In genomic region chr5:142324871-142325676, GRCh38 we compare ENCODE assay signal across 8 cellular contexts. TPM values are rescaled to one million over a fixed set of nuclear protein-coding genes. Genes with fewer than 3 reads are reported as not detected.
DNase-seq lines count a peak whose midpoint lies in the region; ATAC-seq and TF ChIP-seq lines count a peak whose summit lies in the region.

Gene SPRY4, minus strand, starts transcription at chr5:142325021. Its CDS starts 9,913 bp downstream, at chr5:142315108.

- peaks cover 0 to 31% (median 9%) of the 10 kb centered on the region in 7 donors for H3K9me3 Mint-ChIP-seq in CD14-positive monocyte
- no peaks in the 10 kb centered on the region for H3K9me3 Mint-ChIP-seq in activated CD4-positive, alpha-beta memory T cell treated with anti-CD3 and anti-CD28 coated beads, Interleukin-2, amount 10 ng/mL, durations not matched to agents 7 days and 5 days

- peak within 1 kb of the TSS; percentile 67 to 87 for H3K4me3 Mint-ChIP-seq in CD14-positive monocyte
- H3K4me3 Mint-ChIP-seq in activated CD4-positive, alpha-beta memory T cell treated with anti-CD3 and anti-CD28 coated beads, Interleukin-2, amount 10 ng/mL, durations not matched to agents 7 days and 5 days = peak within 1 kb of the TSS; percentile 74

- H3K27me3 Mint-ChIP-seq in CD14-positive monocyte (ENCODE audit: low read depth in 3 of 3) = peaks cover 88 to 97% (median 94%) of the 10 kb centered on the region in 3 donors
- H3K27me3 Mint-ChIP-seq in activated CD4-positive, alpha-beta memory T cell treated with anti-CD3 and anti-CD28 coated beads, Interleukin-2, amount 10 ng/mL, durations not matched to agents 7 days and 5 days = peaks cover 34% of the 10 kb centered on the region

- H3K4me1 Mint-ChIP-seq in CD14-positive monocyte = peaks cover 43% of the 10 kb centered on the region
- peaks cover 30% of the 10 kb centered on the region for H3K4me1 Mint-ChIP-seq in activated CD4-positive, alpha-beta memory T cell treated with anti-CD3 and anti-CD28 coated beads, Interleukin-2, amount 10 ng/mL, durations not matched to agents 7 days and 5 days

- POLR2A ChIA-PET in activated CD4-positive, alpha-beta memory T cell treated with anti-CD3 and anti-CD28 coated beads, Interleukin-2, amount 10 ng/mL, durations not matched to agents 7 days and 5 days (lab: Charles Lee) = interaction anchor here (0.6 to 4.8 kb wide), 6 partner anchors 13 to 147 kb away, joined by 3 to 22 read pairs (median 3); no protein-coding TSS in a partner anchor

- TF ChIP-seq CTCF in CD14-positive monocyte (IDR thresholded peaks at IDR 0.05) = no peak
- TF ChIP-seq CTCF in lower leg skin (IDR thresholded peaks at IDR 0.05) = no peak

- TF ChIP-seq POLR2A in lower leg skin (IDR thresholded peaks at IDR 0.05) = no peak

- no peaks in the 10 kb centered on the region for H3K36me3 ChIP-seq in ectodermal cell (ENCODE audit: control insufficient read depth, insufficient read depth, low read length)

- peak within 1 kb of the TSS; percentile 58 for H3K27ac ChIP-seq in ectodermal cell (ENCODE audit: insufficient read depth, low read depth, low read length, poor library complexity, severe bottlenecking)

- H3K4me1 ChIP-seq in ectodermal cell (ENCODE audit: control insufficient read depth, insufficient read depth, low read length) = peaks cover 45% of the 10 kb centered on the region

- peak within 1 kb of the TSS in 2 of 7 donors; percentile 35 to 41 for H3K27ac Mint-ChIP-seq in CD14-positive monocyte
- peak within 1 kb of the TSS; percentile 59 for H3K27ac Mint-ChIP-seq in activated CD4-positive, alpha-beta memory T cell treated with anti-CD3 and anti-CD28 coated beads, Interleukin-2, amount 10 ng/mL, durations not matched to agents 7 days and 5 days

- peak within 1 kb of the TSS; percentile 45 for H3K4me3 ChIP-seq in ectodermal cell (ENCODE audit: insufficient read depth, low read depth, low read length)
- peak within 1 kb of the TSS; percentile 47 for H3K4me3 ChIP-seq in lower leg skin (ENCODE audit: low read depth, poor library complexity, severe bottlenecking)

- peaks cover 3 to 7% of the 10 kb centered on the region in 2 donors for H3K36me3 Mint-ChIP-seq in CD14-positive monocyte
- no peaks in the 10 kb centered on the region for H3K36me3 Mint-ChIP-seq in activated CD4-positive, alpha-beta memory T cell treated with anti-CD3 and anti-CD28 coated beads, Interleukin-2, amount 10 ng/mL, durations not matched to agents 7 days and 5 days (ENCODE audit: low read depth)

- peak; percentile 74 for ATAC-seq in GM19395 (IDR thresholded peaks at IDR 0.05; ENCODE audit: unreplicated experiment)
- ATAC-seq in HG03565 (IDR thresholded peaks at IDR 0.05; ENCODE audit: unreplicated experiment) = peak; percentile 69

- H3K27me3 ChIP-seq in ectodermal cell (ENCODE audit: control insufficient read depth, insufficient read depth, low read length, poor library complexity, severe bottlenecking) = peaks cover 80% of the 10 kb centered on the region

- 1% methylated on average over 52 of the region's 52 CpGs for WGBS in ectodermal cell, 2 experiments
- WGBS in lower leg skin, 2 donors = 0% methylated on average over 43 to 44 of the region's 52 CpGs

- DNase-seq in CD14-positive monocyte (ENCODE audit: low spot score) (peak; percentile 61), NCI-H748 treated with DMSO at 0.1 percent for 48 hours (lab: John Stamatoyannopoulos, UW) (peak; percentile 96), lower leg skin (ENCODE audit: low spot score in 2 of 2) (peak; percentile 90 to 98)
- DNase-seq in activated CD4-positive, alpha-beta memory T cell treated with anti-CD3 and anti-CD28 coated beads, Interleukin-2, amount 10 ng/mL, durations not matched to agents 7 days and 5 days = peak; percentile 86
- peak; percentile 78 to 83 for DNase-seq in stimulated activated CD4-positive, alpha-beta T cell treated with anti-CD3 and anti-CD28 coated beads, Interleukin-4, amount 100 ng/mL, for 4 hours

- intact Hi-C loops in CD14-positive monocyte (cut with micrococcal nuclease) (no loop called here), lower leg skin (cut with DNase I; ENCODE audit: low total_unique reads) (no loop called here)

- CTCF ChIA-PET in activated CD4-positive, alpha-beta memory T cell treated with anti-CD3 and anti-CD28 coated beads, Interleukin-2, amount 10 ng/mL, durations not matched to agents 7 days and 5 days (lab: Charles Lee) = interaction anchor here (0.7 to 1.3 kb wide), 11 partner anchors 9 to 356 kb away, joined by 3 to 7 read pairs (median 4); partner anchors contain the start of gene RNF14

- H3K9me3 ChIP-seq in ectodermal cell (ENCODE audit: control insufficient read depth, low read length) = no peaks in the 10 kb centered on the region

RNA-seq across cellular contexts. Expression of gene SPRY4, which starts in this region (rescaled TPM):
- not detected for polyA plus RNA-seq in CD14-positive monocyte
- 1 to 10 TPM in 1 of 2 experiments, under 1 TPM in 1; 0.86 to 1.3 TPM for total RNA-seq in activated CD4-positive, alpha-beta memory T cell treated with anti-CD3 and anti-CD28 coated beads, Interleukin-2, amount 10 ng/mL, durations not matched to agents 7 days and 5 days
- 4.1 TPM for polyA plus RNA-seq in ectodermal cell (2013, experiment 1 of 4)
- polyA plus RNA-seq in ectodermal cell (2013, experiment 2 of 4) = 2.9 TPM
- 3.0 TPM for polyA plus RNA-seq in ectodermal cell (2013, experiment 3 of 4)
- polyA plus RNA-seq in ectodermal cell (2013, experiment 4 of 4) = 2.1 TPM
- 10 to 100 TPM in 1 of 4 donors, 1 to 10 TPM in 3; 2.4 to 11.0 (median 6.0) TPM for total RNA-seq in lower leg skin

Comparison
In these comparisons a context has a peak if more than half of its experiments do, and no peak if none do; other contexts are left out.
1. Peak in every context shown above with its lines: DNase-seq, ATAC-seq, H3K4me3 ChIP-seq and H3K27ac ChIP-seq.
2. Peak in DNase-seq in CD14-positive monocyte; RNA of the gene not detected or under 1 TPM.